Comparison of ENCODE assay signal across 21 cellular contexts in the genomic region with DNA sequence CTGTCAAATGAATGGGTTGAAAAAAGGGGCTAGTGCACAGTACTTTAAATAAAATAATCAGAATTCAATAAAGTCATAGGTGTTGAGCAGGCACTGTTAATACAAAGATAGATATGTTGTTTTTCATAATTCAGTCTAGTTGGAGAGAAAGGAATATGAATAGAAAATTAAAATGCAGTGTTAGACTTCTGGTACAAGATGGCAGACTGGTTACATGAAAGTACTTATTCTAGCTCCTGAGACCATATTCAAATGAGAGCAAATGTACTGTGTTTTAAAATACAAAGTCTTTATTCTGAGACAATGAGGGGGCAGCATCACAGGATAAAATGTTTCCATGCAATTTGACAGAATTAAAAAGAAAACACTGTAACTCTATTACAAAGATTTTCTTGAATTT.
DNase-seq lines count a peak whose midpoint lies in the region; ATAC-seq and TF ChIP-seq lines count a peak whose summit lies in the region.
"Had no signal": no experiment of that assay in that cellular context is flagged by ENCODE, and none has a peak within 500 bp of the region (broad histone marks: within the 10 kb centered on the region; RNA-seq: fewer than 3 reads in every experiment).

No MANE protein-coding gene starts in this region.

- no peaks in the 10 kb centered on the region for H3K27me3 Mint-ChIP-seq in activated naive CD8-positive, alpha-beta T cell treated with anti-CD3 and anti-CD28 coated beads, Interleukin-2, amount 50 U/mL, for 24 hours

- peak; percentile 27 for TF ChIP-seq CTCF in SK-N-SH (IDR thresholded peaks at IDR 0.05)
- TF ChIP-seq CTCF in Loucy (conservative IDR thresholded peaks at IDR 0.05; ENCODE audit: low read length): peak; percentile 53
- peak; percentile 7 for TF ChIP-seq CTCF in hepatocyte (IDR thresholded peaks at IDR 0.05; ENCODE audit: poor library complexity)

- no peak overlapping the region for H3K27ac Mint-ChIP-seq in activated naive CD8-positive, alpha-beta T cell treated with anti-CD3 and anti-CD28 coated beads, Interleukin-2, amount 50 U/mL, for 24 hours

- H3K4me3 ChIP-seq in SK-N-SH (ENCODE audit: low read depth in 2 of 2, low read length in 1 of 2): no peak overlapping the region
- H3K4me3 ChIP-seq in Loucy (ENCODE audit: low read length, poor library complexity, severe bottlenecking): peak overlapping the region; percentile 74
- H3K4me3 ChIP-seq in hepatocyte: no peak overlapping the region
- H3K4me3 ChIP-seq: K562 had no signal

- H3K9me2 ChIP-seq in SK-N-SH: no peaks in the 10 kb centered on the region
- no peaks in the 10 kb centered on the region for H3K9me2 ChIP-seq in Loucy (replicated peaks; ENCODE audit: low read depth, low read length)
- H3K9me2 ChIP-seq in hepatocyte (replicated peaks; ENCODE audit: insufficient read depth): no peaks in the 10 kb centered on the region

- no peaks in the 10 kb centered on the region for H3K36me3 ChIP-seq in SK-N-SH (replicated peaks in 1 of 2; ENCODE audit: control insufficient read depth in 1 of 2, insufficient read depth in 2 of 2, low read length in 1 of 2)
- no peaks in the 10 kb centered on the region for H3K36me3 ChIP-seq in Loucy (ENCODE audit: insufficient read depth, low read length)
- no peaks in the 10 kb centered on the region for H3K36me3 ChIP-seq in hepatocyte (replicated peaks; ENCODE audit: insufficient read depth, low read depth)

- H3K4me3 Mint-ChIP-seq in activated naive CD8-positive, alpha-beta T cell treated with anti-CD3 and anti-CD28 coated beads, Interleukin-2, amount 50 U/mL, for 24 hours: no peak overlapping the region

- H3K4me2 ChIP-seq in SK-N-SH (no peak overlapping the region), Loucy (ENCODE audit: low read depth, low read length, poor library complexity, severe bottlenecking) (peak overlapping the region; percentile 87), hepatocyte (no peak overlapping the region)

- CTCF ChIA-PET in SK-N-SH (lab: Yijun Ruan, JAX): interaction anchor here (1.0 to 1.2 kb wide), 3 partner anchors 404 to 949 kb away, joined by 3 to 4 read pairs (median 3); no protein-coding TSS in a partner anchor

- TF ChIP-seq RAD21 in SK-N-SH (IDR thresholded peaks at IDR 0.05; ENCODE audit: low read length): peak; percentile 46

- H3K9ac ChIP-seq in SK-N-SH (no peak overlapping the region), Loucy (ENCODE audit: low read depth, low read length, poor library complexity, severe bottlenecking) (peak overlapping the region; percentile 82)

- TF ChIP-seq EP300 in SK-N-SH (IDR thresholded peaks at IDR 0.05; ENCODE audit: borderline replicate concordance in 1 of 2, low read depth in 1 of 2, low read length in 1 of 2): no peak

- ATAC-seq in SK-N-SH treated with all-trans-retinoic acid at 6 μM for 48 hours (no peak), GM18868 (IDR thresholded peaks at IDR 0.05; ENCODE audit: unreplicated experiment) (no peak)
- no peak for ATAC-seq in activated naive CD8-positive, alpha-beta T cell treated with anti-CD3 and anti-CD28 coated beads, Interleukin-2, amount 50 U/mL, for 24 hours
- ATAC-seq: K562, PC-3 had no signal

- H4K20me1 ChIP-seq in SK-N-SH (ENCODE audit: insufficient read depth) (no peaks in the 10 kb centered on the region), Loucy (ENCODE audit: insufficient read depth, low read length, poor library complexity, severe bottlenecking) (no peaks in the 10 kb centered on the region), hepatocyte (ENCODE audit: insufficient read depth, poor library complexity, severe bottlenecking) (no peaks in the 10 kb centered on the region)

- H2AFZ ChIP-seq in SK-N-SH (ENCODE audit: low read depth) (0 out of 2 replicates have a peak overlapping the region, but pooled peaks have one; percentile 31), Loucy (ENCODE audit: low read length) (peak overlapping the region; percentile 84), hepatocyte (no peak overlapping the region)

- H3K27ac ChIP-seq in SK-N-SH (ENCODE audit: low read depth in 2 of 2, low read length in 1 of 2) (no peak overlapping the region), hepatocyte (no peak overlapping the region)

- no peaks in the 10 kb centered on the region for H3K79me2 ChIP-seq in SK-N-SH (ENCODE audit: insufficient read depth)
- H3K79me2 ChIP-seq in Loucy (ENCODE audit: insufficient read depth, low read length): peaks cover 14% of the 10 kb centered on the region; the same call in 1 of the 2 replicates
- no peaks in the 10 kb centered on the region for H3K79me2 ChIP-seq in hepatocyte

- no peaks in the 10 kb centered on the region for H3F3A ChIP-seq in SK-N-SH (replicated peaks; ENCODE audit: insufficient read depth)
- H3F3A ChIP-seq in Loucy (ENCODE audit: low read depth): 0 out of 2 replicates have a peak, but pooled peaks cover 4% of the 10 kb centered on the region

- POLR2A ChIA-PET in SK-N-SH (lab: Yijun Ruan, JAX): no interaction called here

- no peaks in the 10 kb centered on the region for H3K9me3 Mint-ChIP-seq in activated naive CD8-positive, alpha-beta T cell treated with anti-CD3 and anti-CD28 coated beads, Interleukin-2, amount 50 U/mL, for 24 hours

- no peak for DNase-seq in SK-N-SH
- DNase-seq in hepatocyte (ENCODE audit: low spot score): no peak
- DNase-seq in activated naive CD8-positive, alpha-beta T cell treated with anti-CD3 and anti-CD28 coated beads, Interleukin-2, amount 50 U/mL, for 24 hours: no peak
- DNase-seq in NCI-H2081 treated with DMSO at 0.1 percent for 48 hours (lab: John Stamatoyannopoulos, UW): no peak
- DNase-seq: AML-193, Calu3, DMS79 treated with DMSO at 0.1 percent for 48 hours, GF-D8, NCI-H1092, NCI-H1417 treated with DMSO at 0.1 percent for 48 hours, NCI-H1694 treated with DMSO at 0.1 percent for 48 hours, NCI-H2081, NCI-H2171, NCI-H345, NCI-H510A treated with DMSO at 0.1 percent for 48 hours, PC-3, T-helper 1 cell had no signal

- peaks cover 2% of the 10 kb centered on the region for H3K4me1 Mint-ChIP-seq in activated naive CD8-positive, alpha-beta T cell treated with anti-CD3 and anti-CD28 coated beads, Interleukin-2, amount 50 U/mL, for 24 hours

- no peaks in the 10 kb centered on the region for H3K9me3 ChIP-seq in SK-N-SH
- no peaks in the 10 kb centered on the region for H3K9me3 ChIP-seq in Loucy (ENCODE audit: insufficient read depth, low read depth, low read length)
- no peaks in the 10 kb centered on the region for H3K9me3 ChIP-seq in hepatocyte (ENCODE audit: low read depth)

- H3K4me1 ChIP-seq in SK-N-SH (ENCODE audit: control insufficient read depth in 1 of 2, insufficient read depth in 2 of 2, low read depth in 1 of 2, low read length in 1 of 2): no peaks in the 10 kb centered on the region
- H3K4me1 ChIP-seq in Loucy (ENCODE audit: insufficient read depth, low read length, poor library complexity, severe bottlenecking): peaks cover 66% of the 10 kb centered on the region
- no peaks in the 10 kb centered on the region for H3K4me1 ChIP-seq in hepatocyte (ENCODE audit: insufficient read depth)

- H3K27me3 ChIP-seq in SK-N-SH (ENCODE audit: insufficient read depth) (no peaks in the 10 kb centered on the region), Loucy (ENCODE audit: insufficient read depth, low read length, poor library complexity, severe bottlenecking) (no peaks in the 10 kb centered on the region), hepatocyte (no peaks in the 10 kb centered on the region)

- H3K36me3 Mint-ChIP-seq in activated naive CD8-positive, alpha-beta T cell treated with anti-CD3 and anti-CD28 coated beads, Interleukin-2, amount 50 U/mL, for 24 hours (ENCODE audit: low read depth): no peaks in the 10 kb centered on the region

TF ChIP-seq in SK-N-SH, 30 proteins besides CTCF, POLR2A, EP300 and RAD21:
- no peak for TF ChIP-seq NRF1 (IDR thresholded peaks at IDR 0.05; ENCODE audit: low read depth, low read length)
- 0 out of 2 replicates have a peak, but pooled peaks have one; percentile 3 for TF ChIP-seq SMC3 (IDR thresholded peaks at IDR 0.05; ENCODE audit: low read depth, low read length)
- no peak for TF ChIP-seq MEF2A (IDR thresholded peaks at IDR 0.05; ENCODE audit: borderline replicate concordance, low read depth)
- no peak for TF ChIP-seq TAF1 (IDR thresholded peaks at IDR 0.05; ENCODE audit: borderline replicate concordance, low read depth, low read length)

TF ChIP-seq in SK-N-SH treated with all-trans-retinoic acid at 6 μM for 48 hours, 23 proteins besides CTCF, POLR2A, EP300 and RAD21 (continues in another document):
- TF ChIP-seq, protein P1, sequence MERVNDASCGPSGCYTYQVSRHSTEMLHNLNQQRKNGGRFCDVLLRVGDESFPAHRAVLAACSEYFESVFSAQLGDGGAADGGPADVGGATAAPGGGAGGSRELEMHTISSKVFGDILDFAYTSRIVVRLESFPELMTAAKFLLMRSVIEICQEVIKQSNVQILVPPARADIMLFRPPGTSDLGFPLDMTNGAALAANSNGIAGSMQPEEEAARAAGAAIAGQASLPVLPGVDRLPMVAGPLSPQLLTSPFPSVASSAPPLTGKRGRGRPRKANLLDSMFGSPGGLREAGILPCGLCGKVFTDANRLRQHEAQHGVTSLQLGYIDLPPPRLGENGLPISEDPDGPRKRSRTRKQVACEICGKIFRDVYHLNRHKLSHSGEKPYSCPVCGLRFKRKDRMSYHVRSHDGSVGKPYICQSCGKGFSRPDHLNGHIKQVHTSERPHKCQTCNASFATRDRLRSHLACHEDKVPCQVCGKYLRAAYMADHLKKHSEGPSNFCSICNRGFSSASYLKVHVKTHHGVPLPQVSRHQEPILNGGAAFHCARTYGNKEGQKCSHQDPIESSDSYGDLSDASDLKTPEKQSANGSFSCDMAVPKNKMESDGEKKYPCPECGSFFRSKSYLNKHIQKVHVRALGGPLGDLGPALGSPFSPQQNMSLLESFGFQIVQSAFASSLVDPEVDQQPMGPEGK (CRISPR knock-in tag; IDR thresholded peaks at IDR 0.05; ENCODE audit: borderline replicate concordance): no peak
- TF ChIP-seq ZNF70 (CRISPR knock-in tag; IDR thresholded peaks at IDR 0.05) (no peak), ZFP3 (CRISPR knock-in tag; IDR thresholded peaks at IDR 0.05) (no peak), ZNF8 (CRISPR knock-in tag; IDR thresholded peaks at IDR 0.05) (no peak), ESRRG (CRISPR knock-in tag; IDR thresholded peaks at IDR 0.05) (no peak), PPARA (CRISPR knock-in tag; IDR thresholded peaks at IDR 0.05; ENCODE audit: borderline replicate concordance) (no peak), GLIS3 (CRISPR knock-in tag; IDR thresholded peaks at IDR 0.05) (no peak)
- TF ChIP-seq, protein P2, sequence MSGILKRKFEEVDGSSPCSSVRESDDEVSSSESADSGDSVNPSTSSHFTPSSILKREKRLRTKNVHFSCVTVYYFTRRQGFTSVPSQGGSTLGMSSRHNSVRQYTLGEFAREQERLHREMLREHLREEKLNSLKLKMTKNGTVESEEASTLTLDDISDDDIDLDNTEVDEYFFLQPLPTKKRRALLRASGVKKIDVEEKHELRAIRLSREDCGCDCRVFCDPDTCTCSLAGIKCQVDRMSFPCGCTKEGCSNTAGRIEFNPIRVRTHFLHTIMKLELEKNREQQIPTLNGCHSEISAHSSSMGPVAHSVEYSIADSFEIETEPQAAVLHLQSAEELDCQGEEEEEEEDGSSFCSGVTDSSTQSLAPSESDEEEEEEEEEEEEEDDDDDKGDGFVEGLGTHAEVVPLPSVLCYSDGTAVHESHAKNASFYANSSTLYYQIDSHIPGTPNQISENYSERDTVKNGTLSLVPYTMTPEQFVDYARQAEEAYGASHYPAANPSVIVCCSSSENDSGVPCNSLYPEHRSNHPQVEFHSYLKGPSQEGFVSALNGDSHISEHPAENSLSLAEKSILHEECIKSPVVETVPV (CRISPR knock-in tag; IDR thresholded peaks at IDR 0.05): no peak
